21 cellular contexts compared by ENCODE assay signal in genomic region chr9:34331191-34331590, GRCh38. TPM values are rescaled to one million over a fixed set of nuclear protein-coding genes. Genes with fewer than 3 reads are reported as not detected.
A peak's percentile ranks its signal among the peaks of the same experiment; 100 is the strongest.
DNase-seq lines count a peak whose midpoint lies in the region; ATAC-seq and TF ChIP-seq lines count a peak whose summit lies in the region.
"Had no signal": no experiment of that assay in that cellular context is flagged by ENCODE, and none has a peak within 500 bp of the region (broad histone marks: within the 10 kb centered on the region; RNA-seq: fewer than 3 reads in every experiment).

No MANE protein-coding gene starts in this region.

- H3K79me2 ChIP-seq in OCI-LY3 (ENCODE audit: low read length): peaks cover 36% of the 10 kb centered on the region

- TF ChIP-seq CTCF in OCI-LY3 (IDR thresholded peaks at IDR 0.05; ENCODE audit: low read depth, low read length): no peak
- TF ChIP-seq CTCF in brain (conservative IDR thresholded peaks at IDR 0.05): no peak
- no peak for TF ChIP-seq CTCF in type B pancreatic cell (conservative IDR thresholded peaks at IDR 0.05)
- TF ChIP-seq CTCF in coronary artery (IDR thresholded peaks at IDR 0.05): no peak

- no peak overlapping the region for H3K4me3 ChIP-seq in OCI-LY3 (ENCODE audit: low read length)
- no peak overlapping the region for H3K4me3 ChIP-seq in coronary artery

- no peak overlapping the region for H3K9ac ChIP-seq in OCI-LY3 (ENCODE audit: low read length)

- H3K9me3 Mint-ChIP-seq in activated naive CD4-positive, alpha-beta T cell treated with anti-CD3 and anti-CD28 coated beads for 36 hours: no peaks in the 10 kb centered on the region
- H3K9me3 Mint-ChIP-seq in activated naive CD4-positive, alpha-beta T cell treated with anti-CD3 and anti-CD28 coated beads, Interleukin-2, amount 50 U/mL, for 72 hours: no peaks in the 10 kb centered on the region
- no peaks in the 10 kb centered on the region for H3K9me3 Mint-ChIP-seq in brain
- no peaks in the 10 kb centered on the region for H3K9me3 Mint-ChIP-seq in type B pancreatic cell
- H3K9me3 Mint-ChIP-seq: activated naive CD4-positive, alpha-beta T cell treated with anti-CD3 and anti-CD28 coated beads, Interleukin-2, amount 50 U/mL, for 24 hours; GM23338 had no signal

- peak overlapping the region; percentile 41 for H3K27ac Mint-ChIP-seq in activated naive CD4-positive, alpha-beta T cell treated with anti-CD3 and anti-CD28 coated beads for 36 hours
- H3K27ac Mint-ChIP-seq in activated naive CD4-positive, alpha-beta T cell treated with anti-CD3 and anti-CD28 coated beads, Interleukin-2, amount 50 U/mL, for 72 hours: no peak overlapping the region
- peak overlapping the region in 4 of 5 experiments; percentile 61 to 93 (median 86) for H3K27ac Mint-ChIP-seq in brain
- no peak overlapping the region for H3K27ac Mint-ChIP-seq in type B pancreatic cell
- H3K27ac Mint-ChIP-seq: GM23338 had no signal

- peaks cover 16% of the 10 kb centered on the region for H3K4me1 ChIP-seq in OCI-LY3 (ENCODE audit: low read length)

- no peaks in the 10 kb centered on the region for H3K27me3 ChIP-seq in OCI-LY3 (ENCODE audit: low read depth, low read length)
- H3K27me3 ChIP-seq: esophagus muscularis mucosa, heart left ventricle, right lobe of liver had no signal

- H3K36me3 ChIP-seq in OCI-LY3 (replicated peaks; ENCODE audit: low read depth, low read length): no peaks in the 10 kb centered on the region
- H3K36me3 ChIP-seq: esophagus muscularis mucosa, heart left ventricle, right lobe of liver had no signal

- CTCF ChIA-PET in activated naive CD4-positive, alpha-beta T cell treated with anti-CD3 and anti-CD28 coated beads for 36 hours (lab: Charles Lee): interaction anchor here (1.2 to 6.2 kb wide), 3 partner anchors 47 to 260 kb away, joined by 3 to 89 read pairs (median 4); partner anchors contain the start of gene MYORG

- H3K36me3 Mint-ChIP-seq in activated naive CD4-positive, alpha-beta T cell treated with anti-CD3 and anti-CD28 coated beads for 36 hours (ENCODE audit: low read depth): peaks cover 2% of the 10 kb centered on the region
- H3K36me3 Mint-ChIP-seq in activated naive CD4-positive, alpha-beta T cell treated with anti-CD3 and anti-CD28 coated beads, Interleukin-2, amount 50 U/mL, for 72 hours: peaks cover 7 to 19% of the 10 kb centered on the region in 2 donors
- H3K36me3 Mint-ChIP-seq in brain: peaks cover 11% of the 10 kb centered on the region
- no peaks in the 10 kb centered on the region for H3K36me3 Mint-ChIP-seq in type B pancreatic cell
- H3K36me3 Mint-ChIP-seq: activated naive CD4-positive, alpha-beta T cell treated with anti-CD3 and anti-CD28 coated beads, Interleukin-2, amount 50 U/mL, for 24 hours had no signal

- DNase-seq in activated naive CD4-positive, alpha-beta T cell treated with anti-CD3 and anti-CD28 coated beads for 36 hours: no peak
- DNase-seq in activated naive CD4-positive, alpha-beta T cell treated with anti-CD3 and anti-CD28 coated beads, Interleukin-2, amount 50 U/mL, for 72 hours (ENCODE audit: low spot score in 2 of 2): no peak
- DNase-seq in type B pancreatic cell (ENCODE audit: extremely low spot score, unreplicated experiment): no peak
- no peak for DNase-seq in coronary artery (ENCODE audit: low spot score)
- DNase-seq in DMS53 treated with DMSO at 0.1 percent for 48 hours (lab: John Stamatoyannopoulos, UW; ENCODE audit: unreplicated experiment): no peak
- no peak for DNase-seq in NCI-H1048 (lab: John Stamatoyannopoulos, UW)
- DNase-seq: COR-L47, GDM1, heart left ventricle, islet precursor cell, mesendoderm, NCI-H1417 treated with DMSO at 0.1 percent for 48 hours, NCI-H2171 treated with DMSO at 0.1 percent for 48 hours, right lobe of liver, substantia nigra had no signal

- no peak overlapping the region for H2AFZ ChIP-seq in OCI-LY3 (ENCODE audit: low read depth, low read length)
- H2AFZ ChIP-seq: GM23338 had no signal

- ATAC-seq in activated naive CD4-positive, alpha-beta T cell treated with anti-CD3 and anti-CD28 coated beads, Interleukin-2, amount 50 U/mL, for 72 hours: no peak
- ATAC-seq: GM23338, heart left ventricle, K562, right lobe of liver had no signal

- intact Hi-C loops in activated naive CD4-positive, alpha-beta T cell treated with anti-CD3 and anti-CD28 coated beads for 36 hours (cut with micrococcal nuclease): loop anchor here (5.0 to 10.0 kb wide), 2 partner anchors 171 to 274 kb away; no protein-coding TSS in a partner anchor

- H3K27ac ChIP-seq in OCI-LY3 (ENCODE audit: low read length): no peak overlapping the region
- H3K27ac ChIP-seq in coronary artery: no peak overlapping the region
- H3K27ac ChIP-seq: right lobe of liver had no signal

- H3K4me2 ChIP-seq in OCI-LY3 (ENCODE audit: low read length): peak overlapping the region; percentile 16; the same call in 1 of the 2 replicates

- no peak overlapping the region for H3K4me3 Mint-ChIP-seq in activated naive CD4-positive, alpha-beta T cell treated with anti-CD3 and anti-CD28 coated beads for 36 hours
- peak overlapping the region; percentile 39 to 72 (median 56) for H3K4me3 Mint-ChIP-seq in brain
- peak overlapping the region; percentile 56 for H3K4me3 Mint-ChIP-seq in type B pancreatic cell

- no peaks in the 10 kb centered on the region for H4K20me1 ChIP-seq in OCI-LY3 (ENCODE audit: insufficient read depth, low read length)

- peaks cover 54% of the 10 kb centered on the region for H3K4me1 Mint-ChIP-seq in activated naive CD4-positive, alpha-beta T cell treated with anti-CD3 and anti-CD28 coated beads for 36 hours (ENCODE audit: low read depth)
- H3K4me1 Mint-ChIP-seq in brain (peaks cover 90% of the 10 kb centered on the region), type B pancreatic cell (ENCODE audit: unreplicated experiment) (peaks cover 22% of the 10 kb centered on the region)

- no peaks in the 10 kb centered on the region for H3K27me3 Mint-ChIP-seq in activated naive CD4-positive, alpha-beta T cell treated with anti-CD3 and anti-CD28 coated beads for 36 hours (ENCODE audit: low read depth)
- H3K27me3 Mint-ChIP-seq in brain (peaks cover 10% of the 10 kb centered on the region), type B pancreatic cell (no peaks in the 10 kb centered on the region)
- H3K27me3 Mint-ChIP-seq: activated naive CD4-positive, alpha-beta T cell treated with anti-CD3 and anti-CD28 coated beads, Interleukin-2, amount 50 U/mL, for 24 hours had no signal

- no peaks in the 10 kb centered on the region for H3K9me3 ChIP-seq in OCI-LY3 (ENCODE audit: insufficient read depth, low read length)
- H3K9me3 ChIP-seq: esophagus muscularis mucosa, heart left ventricle, right lobe of liver had no signal

RNA-seq across cellular contexts. Expression of gene NUDT2, which starts 1.8 kb away (rescaled TPM):
- 10 to 100 TPM; 39.2 to 42.9 TPM for total RNA-seq in activated naive CD4-positive, alpha-beta T cell treated with anti-CD3 and anti-CD28 coated beads for 36 hours
- 10 to 100 TPM; 42.7 to 42.9 TPM for total RNA-seq in activated naive CD4-positive, alpha-beta T cell treated with anti-CD3 and anti-CD28 coated beads, Interleukin-2, amount 50 U/mL, for 72 hours
- polyA plus RNA-seq in brain (ENCODE audit: insufficient read depth, low read depth, low replicate concordance): 54.3 TPM
- total RNA-seq in type B pancreatic cell (ENCODE audit: low replicate concordance): 25.1 and 25.4 TPM in 2 replicates

RNA-seq across cellular contexts. Expression of gene KIF24, which starts 2.1 kb away (rescaled TPM):
- 1 to 10 TPM; 4.2 to 4.5 TPM for total RNA-seq in activated naive CD4-positive, alpha-beta T cell treated with anti-CD3 and anti-CD28 coated beads for 36 hours
- 1 to 10 TPM; 6.1 to 7.3 TPM for total RNA-seq in activated naive CD4-positive, alpha-beta T cell treated with anti-CD3 and anti-CD28 coated beads, Interleukin-2, amount 50 U/mL, for 72 hours
- 9.4 TPM for polyA plus RNA-seq in brain (ENCODE audit: insufficient read depth, low read depth, low replicate concordance)
- total RNA-seq in type B pancreatic cell (ENCODE audit: low replicate concordance): 3.5 and 9.6 TPM in 2 replicates

RNA-seq across cellular contexts. Expression of gene MYORG, which starts 45.5 kb away (rescaled TPM):
- 1 to 10 TPM; 1.1 to 2.0 TPM for total RNA-seq in activated naive CD4-positive, alpha-beta T cell treated with anti-CD3 and anti-CD28 coated beads for 36 hours
- 1 to 10 TPM; 2.2 to 4.6 TPM for total RNA-seq in activated naive CD4-positive, alpha-beta T cell treated with anti-CD3 and anti-CD28 coated beads, Interleukin-2, amount 50 U/mL, for 72 hours
- polyA plus RNA-seq in brain (ENCODE audit: insufficient read depth, low read depth, low replicate concordance): 13.5 TPM
- 11.6 and 24.5 TPM in 2 replicates for total RNA-seq in type B pancreatic cell (ENCODE audit: low replicate concordance)

Comparison
In these comparisons a context has a peak if more than half of its experiments do, and no peak if none do; other contexts are left out.
1. H3K27ac Mint-ChIP-seq: peak in activated naive CD4-positive, alpha-beta T cell treated with anti-CD3 and anti-CD28 coated beads for 36 hours (single experiment) and brain (4 of 5); none in activated naive CD4-positive, alpha-beta T cell treated with anti-CD3 and anti-CD28 coated beads, Interleukin-2, amount 50 U/mL, for 72 hours (0 of 2) and type B pancreatic cell (single experiment).